ENCODE assay signal across 18 cellular contexts in the genomic region with DNA sequence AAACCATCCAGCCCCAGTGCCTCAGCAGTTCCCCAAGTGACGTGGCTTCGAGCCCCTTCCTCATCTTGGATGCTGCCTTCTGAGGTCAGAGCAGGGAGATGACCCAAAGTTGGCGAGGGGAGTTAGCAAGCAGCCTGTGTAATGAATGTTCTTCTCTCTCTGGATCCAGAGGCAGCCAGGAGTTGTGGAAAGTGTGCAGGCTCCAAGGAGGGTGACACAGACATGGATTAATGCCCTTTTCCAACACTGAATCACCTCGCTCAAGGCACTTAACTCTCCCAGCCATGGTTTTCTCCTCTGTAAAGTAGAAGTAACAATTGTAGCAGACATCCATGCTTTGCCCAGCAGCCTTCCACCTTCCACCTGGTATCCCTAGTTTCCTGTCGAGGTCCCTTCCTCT.
A peak's percentile ranks its signal among the peaks of the same experiment; 100 is the strongest.
DNase-seq lines count a peak whose midpoint lies in the region; ATAC-seq and TF ChIP-seq lines count a peak whose summit lies in the region.
"Had no signal": no experiment of that assay in that cellular context is flagged by ENCODE, and none has a peak within 500 bp of the region (broad histone marks: within the 10 kb centered on the region; RNA-seq: fewer than 3 reads in every experiment).

No MANE protein-coding gene starts in this region.

- H3K9me3 ChIP-seq in transverse colon, result no peaks in the 10 kb centered on the region
- H3K9me3 ChIP-seq in left lung, result no peaks in the 10 kb centered on the region

- H3K36me3 ChIP-seq in transverse colon (no peaks in the 10 kb centered on the region), left lung (no peaks in the 10 kb centered on the region)
- H3K36me3 ChIP-seq: SJSA1 had no signal

- peak overlapping the region; percentile 21 for H3K27ac Mint-ChIP-seq in mesothelial cell of epicardium
- H3K27ac Mint-ChIP-seq: CD8-positive, alpha-beta memory T cell had no signal

- no peak overlapping the region for H3K4me3 ChIP-seq in transverse colon
- H3K4me3 ChIP-seq in left lung, result no peak overlapping the region
- H3K4me3 ChIP-seq: GM12878, SJSA1 had no signal

- H3K27me3 ChIP-seq in transverse colon, result peaks cover 3% of the 10 kb centered on the region
- H3K27me3 ChIP-seq in left lung, result peaks cover 0 to 42% of the 10 kb centered on the region in 2 donors

- no peaks in the 10 kb centered on the region for H3K9me3 Mint-ChIP-seq in mesothelial cell of epicardium
- H3K9me3 Mint-ChIP-seq: CD8-positive, alpha-beta memory T cell had no signal

- TF ChIP-seq EP300 in transverse colon (IDR thresholded peaks at IDR 0.05; ENCODE audit: low read depth), result no peak

- H3K27ac ChIP-seq in transverse colon (peak overlapping the region in 3 of 4 donors; percentile 59 to 81 (median 69)), left lung (no peak overlapping the region)
- H3K27ac ChIP-seq: SJSA1 had no signal

- DNase-seq in Daoy (ENCODE audit: low read depth) (peak; percentile 39), RPMI7951 (ENCODE audit: low read depth) (peak; percentile 6), mesothelial cell of epicardium (ENCODE audit: low spot score in 2 of 2, unreplicated experiment in 2 of 2) (no peak), transverse colon (no peak), left lung (no peak), hippocampal formation (lab: John Stamatoyannopoulos, UW) (no peak)
- DNase-seq: CD8-positive, alpha-beta memory T cell; DMS79 treated with DMSO at 0.1 percent for 48 hours; GOT3; KG1; MM.1S; NCI-H1105; NCI-H1694; NCI-H69; RPMI8226 had no signal

- intact Hi-C loops in transverse colon (cut with DNase I; ENCODE audit: low total_unique reads), result loop anchor here (5.0 kb wide), 1 partner anchor 65 kb away; no protein-coding TSS in a partner anchor
- intact Hi-C loops in left lung (cut with DNase I), result no loop called here

- H3K4me3 Mint-ChIP-seq in mesothelial cell of epicardium, result no peak overlapping the region
- H3K4me3 Mint-ChIP-seq: CD8-positive, alpha-beta memory T cell had no signal

- H3K27me3 Mint-ChIP-seq in mesothelial cell of epicardium (ENCODE audit: low read depth), result no peaks in the 10 kb centered on the region

- TF ChIP-seq POLR2A in transverse colon (IDR thresholded peaks at IDR 0.05), result no peak

- in situ Hi-C loops in transverse colon (cut with MboI; ENCODE audit: low pct_ligation_motif_present in 1 of 4, low pct_unique_long_range_greater_than_20kb in 1 of 4, low sequenced_read_pairs in 3 of 4), result no loop called here

- ATAC-seq in left lung (no peak), GM21367 (IDR thresholded peaks at IDR 0.05; ENCODE audit: unreplicated experiment) (no peak)

- WGBS in transverse colon (ENCODE audit: low coverage in 1 of 2), 2 donors, result 59% methylated on average over 5 of the region's 5 CpGs; no CpG with 5 or more reads in 1 of the 2 donors

- H3K4me1 ChIP-seq in transverse colon, result peaks cover 0 to 11% (median 6%) of the 10 kb centered on the region in 4 donors
- no peaks in the 10 kb centered on the region for H3K4me1 ChIP-seq in left lung

- H3K4me1 Mint-ChIP-seq in mesothelial cell of epicardium, result peaks cover 19% of the 10 kb centered on the region
- H3K4me1 Mint-ChIP-seq: CD8-positive, alpha-beta memory T cell had no signal

- TF ChIP-seq CTCF in mesothelial cell of epicardium (IDR thresholded peaks at IDR 0.05; ENCODE audit: unreplicated experiment) (no peak), transverse colon (IDR thresholded peaks at IDR 0.05) (no peak), left lung (IDR thresholded peaks at IDR 0.05) (no peak)

- no peaks in the 10 kb centered on the region for H3K36me3 Mint-ChIP-seq in mesothelial cell of epicardium
- H3K36me3 Mint-ChIP-seq: CD8-positive, alpha-beta memory T cell had no signal

Comparison
In these comparisons a context has a peak if more than half of its experiments do, and no peak if none do; other contexts are left out.
1. DNase-seq: peak in Daoy (single experiment) and RPMI7951 (single experiment); none in mesothelial cell of epicardium (0 of 2), transverse colon (single experiment), left lung (0 of 2) and hippocampal formation (0 of 2).
2. H3K27ac ChIP-seq: peak in transverse colon (3 of 4); none in left lung (0 of 2).